In the genomic region with DNA sequence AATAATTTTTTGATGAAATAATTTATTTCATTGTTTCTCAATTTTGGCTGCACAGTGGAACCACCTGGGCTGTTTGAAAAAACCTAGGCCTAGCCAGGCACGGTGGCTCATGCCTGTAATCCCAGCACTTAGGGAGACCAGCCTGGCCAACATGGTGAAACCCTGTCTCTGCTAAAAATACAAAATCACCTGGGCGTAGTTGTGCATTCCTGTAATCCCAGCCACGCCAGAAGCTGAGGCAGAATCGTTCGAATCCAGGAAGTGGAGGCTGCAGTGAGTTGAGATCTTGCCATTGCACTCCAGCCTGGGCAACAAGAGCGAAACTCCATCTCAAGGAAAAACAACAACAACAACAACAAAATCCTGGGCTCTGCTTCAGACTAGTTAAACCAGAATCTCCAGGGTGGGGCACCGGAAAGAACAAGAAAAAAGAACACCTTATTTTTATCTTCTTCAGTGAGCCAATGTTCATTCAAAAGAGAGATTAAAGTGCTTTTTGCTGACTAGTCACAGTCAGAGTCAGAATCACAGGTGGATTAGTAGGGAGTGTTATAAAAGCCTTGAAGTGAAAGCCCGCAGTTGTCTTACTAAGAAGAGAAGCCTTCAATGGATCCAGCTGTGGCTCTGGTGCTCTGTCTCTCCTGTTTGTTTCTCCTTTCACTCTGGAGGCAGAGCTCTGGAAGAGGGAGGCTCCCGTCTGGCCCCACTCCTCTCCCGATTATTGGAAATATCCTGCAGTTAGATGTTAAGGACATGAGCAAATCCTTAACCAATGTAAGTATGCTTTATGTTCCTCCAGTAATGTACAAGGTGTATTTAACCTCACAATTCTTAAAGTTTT, we compare ENCODE assay signal across 1 cellular context.
A peak's percentile ranks its signal among the peaks of the same experiment; 100 is the strongest.
TF ChIP-seq lines count a peak whose summit lies in the region.

A gene (plus strand): TSS at position 516 of the 841 bp plus-strand sequence. CDS start 91 bp downstream, at position 607.

TF ChIP-seq in K562, 482 proteins besides CTCF, POLR2A, EP300 and RAD21:
- TF ChIP-seq ZNF224 (CRISPR knock-in tag; IDR thresholded peaks at IDR 0.05) = no peak
- peak; percentile 6; the same call in 1 of the 2 replicates for TF ChIP-seq ZNF316 (IDR thresholded peaks at IDR 0.05)
- TF ChIP-seq, protein P1, sequence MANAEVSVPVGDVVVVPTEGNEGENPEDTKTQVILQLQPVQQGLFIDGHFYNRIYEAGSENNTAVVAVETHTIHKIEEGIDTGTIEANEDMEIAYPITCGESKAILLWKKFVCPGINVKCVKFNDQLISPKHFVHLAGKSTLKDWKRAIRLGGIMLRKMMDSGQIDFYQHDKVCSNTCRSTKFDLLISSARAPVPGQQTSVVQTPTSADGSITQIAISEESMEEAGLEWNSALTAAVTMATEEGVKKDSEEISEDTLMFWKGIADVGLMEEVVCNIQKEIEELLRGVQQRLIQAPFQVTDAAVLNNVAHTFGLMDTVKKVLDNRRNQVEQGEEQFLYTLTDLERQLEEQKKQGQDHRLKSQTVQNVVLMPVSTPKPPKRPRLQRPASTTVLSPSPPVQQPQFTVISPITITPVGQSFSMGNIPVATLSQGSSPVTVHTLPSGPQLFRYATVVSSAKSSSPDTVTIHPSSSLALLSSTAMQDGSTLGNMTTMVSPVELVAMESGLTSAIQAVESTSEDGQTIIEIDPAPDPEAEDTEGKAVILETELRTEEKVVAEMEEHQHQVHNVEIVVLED (CRISPR knock-in tag; IDR thresholded peaks at IDR 0.05) = no peak
- no peak for TF ChIP-seq MBD2 (IDR thresholded peaks at IDR 0.05; ENCODE audit: borderline replicate concordance, low read depth)
